1 cellular context compared by ENCODE assay signal in genomic region chr22:50702821-50703725, GRCh38.
TF ChIP-seq lines count a peak whose summit lies in the region.

No MANE protein-coding gene starts in this region.

TF ChIP-seq in IMR-90, 13 proteins besides CTCF, POLR2A, EP300 and RAD21:
- TF ChIP-seq SMC3 (IDR thresholded peaks at IDR 0.05; ENCODE audit: low read depth, low read length), result no peak
- TF ChIP-seq MAFK (IDR thresholded peaks at IDR 0.05; ENCODE audit: low read depth, low read length), result no peak
- TF ChIP-seq CEBPB (IDR thresholded peaks at IDR 0.05; ENCODE audit: low read depth, low read length), result no peak
- TF ChIP-seq RFX5 (IDR thresholded peaks at IDR 0.05; ENCODE audit: low read depth, low read length), result no peak
- TF ChIP-seq NFE2L2 (IDR thresholded peaks at IDR 0.05; ENCODE audit: low read depth, low read length), result no peak
- TF ChIP-seq CHD1 (IDR thresholded peaks at IDR 0.05; ENCODE audit: low read depth, low read length), result no peak
- TF ChIP-seq FOS (IDR thresholded peaks at IDR 0.05; ENCODE audit: low read depth, low read length), result no peak
- no peak for TF ChIP-seq BHLHE40 (IDR thresholded peaks at IDR 0.05; ENCODE audit: low read depth, low read length)
- no peak for TF ChIP-seq ELK1 (IDR thresholded peaks at IDR 0.05; ENCODE audit: borderline replicate concordance, low read depth, low read length)
- no peak for TF ChIP-seq MAZ (IDR thresholded peaks at IDR 0.05; ENCODE audit: borderline replicate concordance, low read depth, low read length)
